ENCODE assay signal across 16 cellular contexts in genomic region chr1:7940034-7940433, GRCh38. TPM values are rescaled to one million over a fixed set of nuclear protein-coding genes. Genes with fewer than 3 reads are reported as not detected.
DNase-seq lines count a peak whose midpoint lies in the region; ATAC-seq and TF ChIP-seq lines count a peak whose summit lies in the region.
"Had no signal": no experiment of that assay in that cellular context is flagged by ENCODE, and none has a peak within 500 bp of the region (broad histone marks: within the 10 kb centered on the region; RNA-seq: fewer than 3 reads in every experiment).

No MANE protein-coding gene starts in this region.

- H3K36me3 ChIP-seq in neutrophil, result no peaks in the 10 kb centered on the region
- H3K36me3 ChIP-seq in endodermal cell (ENCODE audit: control insufficient read depth, insufficient read depth, low read length), result no peaks in the 10 kb centered on the region
- no peaks in the 10 kb centered on the region for H3K36me3 ChIP-seq in body of pancreas (replicated peaks in 1 of 2; ENCODE audit: insufficient read depth in 1 of 2, low read depth in 2 of 2)
- H3K36me3 ChIP-seq: esophagus muscularis mucosa, tibial nerve had no signal

- H3K9me3 ChIP-seq in neutrophil, result no peaks in the 10 kb centered on the region
- H3K9me3 ChIP-seq in endodermal cell (ENCODE audit: control insufficient read depth, low read length), result no peaks in the 10 kb centered on the region
- H3K9me3 ChIP-seq in body of pancreas, result no peaks in the 10 kb centered on the region
- H3K9me3 ChIP-seq: esophagus muscularis mucosa, tibial nerve had no signal

- H3K27me3 Mint-ChIP-seq in Calu3 (ENCODE audit: unreplicated experiment) (peaks cover 30% of the 10 kb centered on the region), endodermal cell (ENCODE audit: insufficient read depth) (peaks cover 65% of the 10 kb centered on the region)
- no peaks in the 10 kb centered on the region for H3K27me3 Mint-ChIP-seq in activated naive CD8-positive, alpha-beta T cell treated with anti-CD3 and anti-CD28 coated beads for 36 hours

- WGBS in endodermal cell (ENCODE audit: insufficient coverage in 1 of 2, insufficient read length in 1 of 2), 2 experiments, result 85 to 93% methylated on average over 3 of the region's 3 CpGs
- WGBS in body of pancreas, 2 donors, result 58% methylated on average over 3 of the region's 3 CpGs

- peaks cover 58% of the 10 kb centered on the region in 2 experiments for H3K4me1 ChIP-seq in neutrophil (ENCODE audit: control insufficient read depth in 1 of 2, insufficient read depth in 1 of 2, low read depth in 1 of 2, low read length in 1 of 2)
- no peaks in the 10 kb centered on the region for H3K4me1 ChIP-seq in endodermal cell (ENCODE audit: control insufficient read depth, insufficient read depth, low read length)
- H3K4me1 ChIP-seq in body of pancreas, result peaks cover 8% of the 10 kb centered on the region

- TSS peak; percentile 29 for BruUV-seq in Calu3 (replicated peaks; lab: Mats Ljungman, UMichigan)

- no peak for TF ChIP-seq POLR2A in body of pancreas (IDR thresholded peaks at IDR 0.05)

- H3K27ac Mint-ChIP-seq in Calu3 (ENCODE audit: unreplicated experiment), result no peak overlapping the region
- peak overlapping the region; percentile 90 for H3K27ac Mint-ChIP-seq in activated naive CD8-positive, alpha-beta T cell treated with anti-CD3 and anti-CD28 coated beads for 36 hours
- H3K27ac Mint-ChIP-seq in endodermal cell, result no peak overlapping the region

- TF ChIP-seq CTCF in Calu3 (IDR thresholded peaks at IDR 0.05; ENCODE audit: unreplicated experiment) (no peak), neutrophil (IDR thresholded peaks at IDR 0.05) (no peak), endodermal cell (conservative IDR thresholded peaks at IDR 0.05) (no peak), body of pancreas (IDR thresholded peaks at IDR 0.05) (no peak)

- ATAC-seq in body of pancreas, result no peak

- H3K27me3 ChIP-seq in neutrophil, result no peaks in the 10 kb centered on the region
- peaks cover 43% of the 10 kb centered on the region for H3K27me3 ChIP-seq in endodermal cell (ENCODE audit: control insufficient read depth, insufficient read depth, low read length, poor library complexity, severe bottlenecking)
- H3K27me3 ChIP-seq in body of pancreas, result peaks cover 0 to 9% of the 10 kb centered on the region in 2 donors

- H3K27ac ChIP-seq in neutrophil, result peak overlapping the region; percentile 96
- H3K27ac ChIP-seq in endodermal cell (ENCODE audit: low read depth, low read length), result no peak overlapping the region
- no peak overlapping the region for H3K27ac ChIP-seq in body of pancreas
- H3K27ac ChIP-seq: esophagus muscularis mucosa, KMS-11, RWPE1, tibial nerve had no signal

- H3K9ac ChIP-seq in endodermal cell (ENCODE audit: extremely low read depth, low read length, poor library complexity, severe bottlenecking), result no peak overlapping the region
- H3K9ac ChIP-seq: KMS-11 had no signal

- H3K4me1 Mint-ChIP-seq in Calu3 (ENCODE audit: low read depth, unreplicated experiment) (peaks cover 24% of the 10 kb centered on the region), endodermal cell (peaks cover 9% of the 10 kb centered on the region)
- peaks cover 57% of the 10 kb centered on the region for H3K4me1 Mint-ChIP-seq in activated naive CD8-positive, alpha-beta T cell treated with anti-CD3 and anti-CD28 coated beads for 36 hours

- H3K36me3 Mint-ChIP-seq in Calu3 (ENCODE audit: insufficient read depth, unreplicated experiment) (no peaks in the 10 kb centered on the region), endodermal cell (ENCODE audit: low read depth) (no peaks in the 10 kb centered on the region)
- H3K36me3 Mint-ChIP-seq in activated naive CD8-positive, alpha-beta T cell treated with anti-CD3 and anti-CD28 coated beads for 36 hours, result peaks cover 52% of the 10 kb centered on the region

- intact Hi-C loops in Calu3 (cut with micrococcal nuclease; ENCODE audit: unreplicated experiment) (no loop called here), body of pancreas (cut with DNase I) (no loop called here)

- H3K9me3 Mint-ChIP-seq in Calu3 (ENCODE audit: low read depth, unreplicated experiment) (no peaks in the 10 kb centered on the region), endodermal cell (no peaks in the 10 kb centered on the region)
- H3K9me3 Mint-ChIP-seq in activated naive CD8-positive, alpha-beta T cell treated with anti-CD3 and anti-CD28 coated beads for 36 hours, result no peaks in the 10 kb centered on the region

- H3K4me3 Mint-ChIP-seq in Calu3 (ENCODE audit: low read depth, unreplicated experiment), result no peak overlapping the region
- H3K4me3 Mint-ChIP-seq in activated naive CD8-positive, alpha-beta T cell treated with anti-CD3 and anti-CD28 coated beads for 36 hours, result peak overlapping the region; percentile 93
- no peak overlapping the region for H3K4me3 Mint-ChIP-seq in endodermal cell

- CTCF ChIA-PET in Calu3 (lab: Charles Lee), result interaction anchor here (0.6 kb wide), 2 partner anchors 19 to 271 kb away, joined by 3 read pairs; no protein-coding TSS in a partner anchor

- DNase-seq in activated effector memory CD4-positive, alpha-beta T cell treated with anti-CD3 and anti-CD28 coated beads, Interleukin-2, amount 50 U/mL, for 16 hours, result peak; percentile 27
- DNase-seq in activated effector memory CD4-positive, alpha-beta T cell treated with Interleukin-2 at 50 U/mL for 16 hours, result no peak
- DNase-seq in Calu3 (no peak), endodermal cell (no peak), body of pancreas (no peak), cortex of kidney (lab: John Stamatoyannopoulos, UW) (no peak)
- no peak for DNase-seq in activated naive CD8-positive, alpha-beta T cell treated with anti-CD3 and anti-CD28 coated beads for 36 hours
- DNase-seq: kidney, NCI-H1694, NCI-H2171 had no signal

- H3K4me3 ChIP-seq in neutrophil (ENCODE audit: low read depth in 1 of 2, low read length in 1 of 2), result peak overlapping the region; percentile 15 to 65
- no peak overlapping the region for H3K4me3 ChIP-seq in endodermal cell (ENCODE audit: low read length)
- no peak overlapping the region for H3K4me3 ChIP-seq in body of pancreas
- H3K4me3 ChIP-seq: esophagus muscularis mucosa, lung, tibial nerve had no signal

RNA-seq across cellular contexts. Expression of gene TNFRSF9, which starts 0.6 kb away (rescaled TPM):
- total RNA-seq in Calu3 (2022) (0.42 and 0.44 TPM in 2 replicates), endodermal cell (not detected), body of pancreas (under 1 TPM in 1 of 2 donors, not detected in 1; under 0.01 TPM)
- total RNA-seq in activated naive CD8-positive, alpha-beta T cell treated with anti-CD3 and anti-CD28 coated beads for 36 hours, result 100 to 1,000 TPM; 146 to 149 TPM
- not detected for polyA plus RNA-seq in endodermal cell (2013, experiment 1 of 2)
- not detected for polyA plus RNA-seq in endodermal cell (2013, experiment 2 of 2)

RNA-seq across cellular contexts. Expression of gene PARK7, which starts 21.5 kb away (rescaled TPM):
- total RNA-seq in Calu3 (2022) (207 and 209 TPM in 2 replicates), endodermal cell (100 to 1,000 TPM; 304 to 378 TPM), body of pancreas (100 to 1,000 TPM in 1 of 2 donors, 10 to 100 TPM in 1; 88.3 to 110 TPM)
- 100 to 1,000 TPM; 565 to 569 TPM for total RNA-seq in activated naive CD8-positive, alpha-beta T cell treated with anti-CD3 and anti-CD28 coated beads for 36 hours
- polyA plus RNA-seq in endodermal cell (2013, experiment 1 of 2), result 288 TPM
- polyA plus RNA-seq in endodermal cell (2013, experiment 2 of 2), result 280 TPM

Comparison
In these comparisons a context has a peak if more than half of its experiments do, and no peak if none do; other contexts are left out.
1. H3K4me3 ChIP-seq: peak in neutrophil (2 of 2); none in endodermal cell (single experiment) and body of pancreas (0 of 2).
2. RNA of gene TNFRSF9, which starts 0.6 kb away (total RNA-seq): 146 to 149 TPM in activated naive CD8-positive, alpha-beta T cell treated with anti-CD3 and anti-CD28 coated beads for 36 hours; 0.42 to 0.44 TPM in Calu3, not detected in endodermal cell and under 0.01 TPM in body of pancreas; every median in the first group is over 100 times any median in the second.